Comparison of ENCODE assay signal across 17 cellular contexts in genomic region chr2:10691521-10691920, GRCh38. TPM values are rescaled to one million over a fixed set of nuclear protein-coding genes. Genes with fewer than 3 reads are reported as not detected.
"Had no signal": no experiment of that assay in that cellular context is flagged by ENCODE, and none has a peak within 500 bp of the region (broad histone marks: within the 10 kb centered on the region; RNA-seq: fewer than 3 reads in every experiment).

No MANE protein-coding gene starts in this region.

- H3K9me3 Mint-ChIP-seq: activated naive CD4-positive, alpha-beta T cell treated with anti-CD3 and anti-CD28 coated beads for 36 hours; dendritic cell treated with granulocyte-macrophage colony-stimulating factor and Interleukin-4, amounts not matched to agents 40 ng/mL and 50 ng/mL, for 4 days; effector memory CD8-positive, alpha-beta T cell had no signal

- H3K27ac ChIP-seq: body of pancreas, epithelial cell of prostate, gastroesophageal sphincter, parathyroid adenoma, stomach, uterus, VCaP had no signal

- H3K36me3 ChIP-seq: gastroesophageal sphincter, stomach, uterus had no signal

- DNase-seq: activated CD4-positive, alpha-beta T cell treated with anti-CD3 and anti-CD28 coated beads for 4 hours; activated naive CD4-positive, alpha-beta T cell treated with anti-CD3 and anti-CD28 coated beads for 36 hours; amniotic stem cell; body of pancreas; effector memory CD8-positive, alpha-beta T cell; kidney; left ventricle myocardium superior; retina; stimulated activated CD4-positive, alpha-beta T cell treated with anti-CD3 and anti-CD28 coated beads, Interleukin-15, amount 100 ng/mL, for 24 hours; stimulated activated CD4-positive, alpha-beta T cell treated with anti-CD3 and anti-CD28 coated beads, Interleukin-4, amount 100 ng/mL, for 4 hours; stomach; uterus had no signal

- H2AFZ ChIP-seq: parathyroid adenoma had no signal

- H3K4me3 Mint-ChIP-seq: activated naive CD4-positive, alpha-beta T cell treated with anti-CD3 and anti-CD28 coated beads for 36 hours; effector memory CD8-positive, alpha-beta T cell had no signal

- H3K27me3 ChIP-seq: body of pancreas, gastroesophageal sphincter, stomach, uterus had no signal

- H3K9me3 ChIP-seq: body of pancreas, gastroesophageal sphincter, stomach, uterus had no signal

- H3K4me3 ChIP-seq: body of pancreas, gastroesophageal sphincter, stomach, uterus had no signal

- H3K9ac ChIP-seq: parathyroid adenoma had no signal

- ATAC-seq: body of pancreas; effector memory CD8-positive, alpha-beta T cell; gastroesophageal sphincter; left ventricle myocardium superior had no signal

- H3K27ac Mint-ChIP-seq: activated naive CD4-positive, alpha-beta T cell treated with anti-CD3 and anti-CD28 coated beads for 36 hours; dendritic cell treated with granulocyte-macrophage colony-stimulating factor and Interleukin-4, amounts not matched to agents 40 ng/mL and 50 ng/mL, for 4 days; effector memory CD8-positive, alpha-beta T cell had no signal

- H3K27me3 Mint-ChIP-seq: dendritic cell treated with granulocyte-macrophage colony-stimulating factor and Interleukin-4, amounts not matched to agents 40 ng/mL and 50 ng/mL, for 4 days; effector memory CD8-positive, alpha-beta T cell had no signal

RNA-seq across cellular contexts. Expression of gene ATP6V1C2, which starts 29.9 kb away (rescaled TPM):
- total RNA-seq: activated naive CD4-positive, alpha-beta T cell treated with anti-CD3 and anti-CD28 coated beads for 36 hours had no signal
